In the genomic region with DNA sequence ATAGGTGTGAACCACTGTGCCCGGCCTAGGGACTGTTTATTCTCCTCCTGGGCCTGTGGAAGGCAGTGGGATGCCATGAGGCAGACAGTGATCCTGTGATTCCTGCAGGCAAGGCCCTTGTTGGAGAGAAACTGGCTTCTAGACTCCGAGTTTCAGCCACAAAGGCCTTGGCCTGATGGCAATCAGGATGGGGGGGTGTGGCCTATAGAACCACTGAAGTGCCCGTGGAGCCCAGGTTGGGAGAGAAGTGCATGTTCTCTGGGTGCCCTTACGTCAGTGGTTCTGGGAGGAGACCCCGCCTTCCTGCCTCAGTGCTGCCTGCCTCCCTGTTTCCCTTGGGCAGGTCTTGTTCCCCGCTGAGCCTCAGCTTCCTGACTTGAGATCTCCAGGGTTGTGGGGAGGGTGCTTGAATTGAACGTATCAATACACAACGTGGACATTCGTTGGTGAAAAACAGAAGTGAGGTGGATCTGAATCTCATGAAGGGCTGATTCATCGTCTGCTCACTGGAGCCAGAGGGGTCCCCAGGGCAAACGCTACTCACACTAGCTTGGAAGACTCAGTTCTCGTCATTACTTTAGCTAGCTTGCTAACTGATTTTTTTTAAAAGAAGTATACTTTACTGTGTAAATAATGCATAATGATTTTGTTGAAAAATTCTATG, we compare ENCODE assay signal across 10 cellular contexts. TPM values are rescaled to one million over a fixed set of nuclear protein-coding genes. Genes with fewer than 3 reads are reported as not detected.
A peak's percentile ranks its signal among the peaks of the same experiment; 100 is the strongest.
DNase-seq lines count a peak whose midpoint lies in the region; ATAC-seq and TF ChIP-seq lines count a peak whose summit lies in the region.
"Had no signal": no experiment of that assay in that cellular context is flagged by ENCODE, and none has a peak within 500 bp of the region (broad histone marks: within the 10 kb centered on the region; RNA-seq: fewer than 3 reads in every experiment).

No MANE protein-coding gene starts in this region.

- no peak overlapping the region for H3K4me3 Mint-ChIP-seq in activated naive CD4-positive, alpha-beta T cell treated with anti-CD3 and anti-CD28 coated beads for 36 hours
- H3K4me3 Mint-ChIP-seq in activated naive CD8-positive, alpha-beta T cell = peak overlapping the region; percentile 13

- intact Hi-C loops in activated naive CD4-positive, alpha-beta T cell treated with anti-CD3 and anti-CD28 coated beads for 36 hours (cut with micrococcal nuclease) = no loop called here
- intact Hi-C loops in right cardiac atrium (cut with DNase I) (no loop called here), tibial artery (cut with DNase I; ENCODE audit: low total_unique reads) (no loop called here)

- no peaks in the 10 kb centered on the region for H3K9me3 Mint-ChIP-seq in activated naive CD4-positive, alpha-beta T cell treated with anti-CD3 and anti-CD28 coated beads for 36 hours
- H3K9me3 Mint-ChIP-seq in activated naive CD8-positive, alpha-beta T cell (ENCODE audit: low read depth) = no peaks in the 10 kb centered on the region

- 69% methylated on average over 12 of the region's 12 CpGs for WGBS in right cardiac atrium

- H3K4me1 ChIP-seq in right cardiac atrium (ENCODE audit: control insufficient read depth, insufficient read depth, low read length) (peaks cover 4% of the 10 kb centered on the region), tibial artery (peaks cover 0 to 56% (median 43%) of the 10 kb centered on the region in 4 donors)

- no peak for ATAC-seq in right cardiac atrium
- no peak for ATAC-seq in GM19463 (IDR thresholded peaks at IDR 0.05; ENCODE audit: unreplicated experiment)
- ATAC-seq: esophagus mucosa had no signal

- peak overlapping the region; percentile 98 for H3K27ac Mint-ChIP-seq in activated naive CD4-positive, alpha-beta T cell treated with anti-CD3 and anti-CD28 coated beads for 36 hours
- peak overlapping the region; percentile 85 for H3K27ac Mint-ChIP-seq in activated naive CD8-positive, alpha-beta T cell

- H3K4me1 Mint-ChIP-seq in activated naive CD4-positive, alpha-beta T cell treated with anti-CD3 and anti-CD28 coated beads for 36 hours (ENCODE audit: low read depth) = peaks cover 78% of the 10 kb centered on the region
- H3K4me1 Mint-ChIP-seq in activated naive CD8-positive, alpha-beta T cell (ENCODE audit: low read depth) = peaks cover 82% of the 10 kb centered on the region

- CTCF ChIA-PET in activated naive CD4-positive, alpha-beta T cell treated with anti-CD3 and anti-CD28 coated beads for 36 hours (lab: Charles Lee) = interaction anchor here (1.1 kb wide), 1 partner anchor 33 kb away, joined by 3 read pairs; no protein-coding TSS in a partner anchor

- no peaks in the 10 kb centered on the region for H3K9me3 ChIP-seq in right cardiac atrium (ENCODE audit: control insufficient read depth, low read length)
- no peaks in the 10 kb centered on the region for H3K9me3 ChIP-seq in tibial artery

- TF ChIP-seq CTCF in tibial artery (IDR thresholded peaks at IDR 0.05) = no peak

- no peaks in the 10 kb centered on the region for H3K27me3 ChIP-seq in right cardiac atrium (ENCODE audit: control insufficient read depth, insufficient read depth)
- H3K27me3 ChIP-seq in tibial artery = no peaks in the 10 kb centered on the region

- no peaks in the 10 kb centered on the region for H3K36me3 Mint-ChIP-seq in activated naive CD4-positive, alpha-beta T cell treated with anti-CD3 and anti-CD28 coated beads for 36 hours (ENCODE audit: low read depth)
- no peaks in the 10 kb centered on the region for H3K36me3 Mint-ChIP-seq in activated naive CD8-positive, alpha-beta T cell

- DNase-seq in activated naive CD4-positive, alpha-beta T cell treated with anti-CD3 and anti-CD28 coated beads for 36 hours = no peak
- DNase-seq in activated naive CD4-positive, alpha-beta T cell treated with anti-CD3 and anti-CD28 coated beads, Interleukin-2, amount 50 U/mL, for 16 hours = no peak
- DNase-seq in right cardiac atrium (peak; percentile 74 to 84 (median 76)), tibial artery (peak in 1 of 2 donors; percentile 79), anterior cingulate cortex (lab: John Stamatoyannopoulos, UW) (no peak)
- DNase-seq in activated effector memory CD4-positive, alpha-beta T cell treated with Interleukin-2 at 50 U/mL for 16 hours = no peak
- DNase-seq: NCI-H345 had no signal

- no peaks in the 10 kb centered on the region for H3K27me3 Mint-ChIP-seq in activated naive CD4-positive, alpha-beta T cell treated with anti-CD3 and anti-CD28 coated beads for 36 hours (ENCODE audit: low read depth)
- no peaks in the 10 kb centered on the region for H3K27me3 Mint-ChIP-seq in activated naive CD8-positive, alpha-beta T cell

- peaks cover 0 to 10% (median 4%) of the 10 kb centered on the region in 3 donors for H3K36me3 ChIP-seq in tibial artery

- H3K4me3 ChIP-seq in right cardiac atrium (ENCODE audit: low read length) (no peak overlapping the region), tibial artery (no peak overlapping the region)

- H3K27ac ChIP-seq in right cardiac atrium (ENCODE audit: low read length) = no peak overlapping the region
- H3K27ac ChIP-seq in tibial artery = peak overlapping the region; percentile 87 to 91

RNA-seq across cellular contexts. Expression of a gene that starts 31.8 kb away (rescaled TPM):
- total RNA-seq in activated naive CD4-positive, alpha-beta T cell treated with anti-CD3 and anti-CD28 coated beads for 36 hours = 1 to 10 TPM; 6.4 to 6.9 TPM
- 1 to 10 TPM in 3 of 4 donors, under 1 TPM in 1; 0.71 to 1.5 (median 1.4) TPM for total RNA-seq in right cardiac atrium
- polyA plus RNA-seq in right cardiac atrium = 0.63 TPM

RNA-seq across cellular contexts. Expression of a gene that starts 51.7 kb away (rescaled TPM):
- total RNA-seq in activated naive CD4-positive, alpha-beta T cell treated with anti-CD3 and anti-CD28 coated beads for 36 hours = 10 to 100 TPM; 25.8 to 28.1 TPM
- 10 to 100 TPM; 19.1 to 25.6 (median 21.9) TPM for total RNA-seq in right cardiac atrium
- 13.6 TPM for polyA plus RNA-seq in right cardiac atrium

RNA-seq across cellular contexts. Expression of a gene that starts 54.9 kb away (rescaled TPM):
- total RNA-seq in activated naive CD4-positive, alpha-beta T cell treated with anti-CD3 and anti-CD28 coated beads for 36 hours = 10 to 100 TPM; 51.5 to 54.0 TPM
- 10 to 100 TPM; 17.4 to 18.2 (median 17.6) TPM for total RNA-seq in right cardiac atrium
- 19.1 TPM for polyA plus RNA-seq in right cardiac atrium

Comparison
In these comparisons a context has a peak if more than half of its experiments do, and no peak if none do; other contexts are left out.
1. DNase-seq: peak in right cardiac atrium (3 of 3); none in activated naive CD4-positive, alpha-beta T cell treated with anti-CD3 and anti-CD28 coated beads for 36 hours (single experiment), activated naive CD4-positive, alpha-beta T cell treated with anti-CD3 and anti-CD28 coated beads, Interleukin-2, amount 50 U/mL, for 16 hours (single experiment), activated effector memory CD4-positive, alpha-beta T cell treated with Interleukin-2 at 50 U/mL for 16 hours (single experiment) and anterior cingulate cortex (0 of 58).